Comparison of ENCODE assay signal across 9 cellular contexts in the genomic region with DNA sequence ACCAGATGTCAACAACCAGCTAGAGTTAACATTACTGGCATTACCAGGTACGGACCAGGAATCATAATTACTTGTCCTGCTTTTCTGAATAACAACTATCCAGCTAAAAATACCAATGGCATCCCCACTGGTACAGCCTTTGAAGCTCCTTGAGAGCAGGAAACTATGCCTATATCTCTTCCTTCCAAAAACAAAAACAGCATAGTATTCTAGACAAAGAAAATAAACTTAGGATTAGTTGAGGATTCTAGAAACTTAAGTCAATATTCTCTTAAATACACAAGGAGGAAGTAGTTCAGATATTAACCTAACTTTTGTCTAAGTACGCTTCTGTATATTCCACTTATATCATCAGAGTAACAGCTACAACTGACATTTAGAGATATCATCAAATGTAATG. TPM values are rescaled to one million over a fixed set of nuclear protein-coding genes. Genes with fewer than 3 reads are reported as not detected.
DNase-seq lines count a peak whose midpoint lies in the region; ATAC-seq, FAIRE-seq and TF ChIP-seq lines count a peak whose summit lies in the region.
"Had no signal": no experiment of that assay in that cellular context is flagged by ENCODE, and none has a peak within 500 bp of the region (broad histone marks: within the 10 kb centered on the region; RNA-seq: fewer than 3 reads in every experiment).

No MANE protein-coding gene starts in this region.

- no peak for TF ChIP-seq EP300 in K562 (IDR thresholded peaks at IDR 0.05; ENCODE audit: low read length)

- H3K27ac ChIP-seq in HUES64 (ENCODE audit: low read depth, low read length) (no peak overlapping the region), K562 (ENCODE audit: extremely low read depth, low read depth, low read length) (peak overlapping the region; percentile 11; the same call in 2 of the 3 replicates), mesodermal cell (ENCODE audit: low read depth, low read length, severe bottlenecking) (peak overlapping the region; percentile 11)

- 50% methylated on average over 2 of the region's 2 CpGs for WGBS in HUES64
- 5% methylated on average over 2 of the region's 2 CpGs for WGBS in K562 (ENCODE audit: insufficient coverage, low coverage, missing lambda C conversion rate)
- no CpG with 5 or more reads among the region's 2 CpGs for WGBS in mesodermal cell (ENCODE audit: insufficient coverage in 2 of 2), 2 experiments

- CTCF ChIA-PET in BJ (lab: Yijun Ruan, JAX) (interaction anchor here (0.7 to 1.5 kb wide), 4 partner anchors 11 to 194 kb away, joined by 3 to 11 read pairs (median 4); no protein-coding TSS in a partner anchor), K562 (lab: Yijun Ruan, JAX; ENCODE audit: low intra/inter-chr PET ratio) (interaction anchor here (0.6 to 4.2 kb wide), 2 partner anchors 138 to 217 kb away, joined by 3 to 31 read pairs; partner anchors contain the start of gene USP33)

- H3K4me3 ChIP-seq in BJ (ENCODE audit: low read depth, low read length) (peak overlapping the region; percentile 13; the same call in 1 of the 2 replicates), HUES64 (ENCODE audit: low read length) (peak overlapping the region; percentile 89), K562 (peak overlapping the region; percentile 67), mesodermal cell (ENCODE audit: extremely low read depth, insufficient read depth, low read length, poor library complexity, severe bottlenecking) (peak overlapping the region; percentile 81)

- no TSS peak for BruUV-seq in K562 (replicated peaks; lab: Mats Ljungman, UMichigan)

- peaks cover 33% of the 10 kb centered on the region for H3K4me1 ChIP-seq in HUES64 (ENCODE audit: insufficient read depth, low read length)
- 0 out of 5 replicates have a peak, but pooled peaks cover 0 to 4% of the 10 kb centered on the region in 2 experiments for H3K4me1 ChIP-seq in K562 (replicated peaks in 1 of 2; ENCODE audit: control insufficient read depth in 2 of 2, insufficient read depth in 2 of 2, low read length in 2 of 2)
- H3K4me1 ChIP-seq in mesodermal cell (ENCODE audit: control insufficient read depth, insufficient read depth, low read length, poor library complexity, severe bottlenecking), result no peaks in the 10 kb centered on the region

- H2AFZ ChIP-seq in K562 (ENCODE audit: low read depth, low read length), result no peak overlapping the region

- H3K9me1 ChIP-seq in K562 (ENCODE audit: control insufficient read depth, insufficient read depth, low read length), result no peaks in the 10 kb centered on the region

- DNase-seq in BJ (ENCODE audit: low read depth) (no peak), K562 (ENCODE audit: extremely low read depth in 1 of 4, low spot score in 3 of 4) (no peak), activated gamma-delta T cell (lab: John Stamatoyannopoulos, UW) (no peak), NCI-H1092 (lab: John Stamatoyannopoulos, UW) (no peak)

- H3K9ac ChIP-seq in HUES64 (ENCODE audit: low read depth, low read length) (0 out of 2 replicates have a peak overlapping the region, but pooled peaks have one; percentile 21), K562 (ENCODE audit: insufficient read depth in 1 of 2, low read depth in 2 of 2, low read length in 2 of 2) (peak overlapping the region; percentile 12 to 100; a peak in 3 of 4 replicates)

- no peak for TF ChIP-seq CTCF in BJ (IDR thresholded peaks at IDR 0.05; ENCODE audit: insufficient read depth, low read depth, low read length)
- TF ChIP-seq CTCF in K562 (IDR thresholded peaks at IDR 0.05 in 2 of 3, conservative IDR thresholded peaks at IDR 0.05 in 1 of 3; ENCODE audit: insufficient read depth in 2 of 3, low read depth in 1 of 3, low read length in 3 of 3), result no peak

- ATAC-seq in K562 (no peak), HG02759 (IDR thresholded peaks at IDR 0.05; ENCODE audit: unreplicated experiment) (no peak), GM19023 (IDR thresholded peaks at IDR 0.05; ENCODE audit: unreplicated experiment) (no peak)

- in situ Hi-C loops in K562 (cut with MboI), result loop anchor here (5.0 kb wide), 1 partner anchor 136 kb away; no protein-coding TSS in a partner anchor

- intact Hi-C loops in K562 (cut with micrococcal nuclease), result loop anchor here (5.0 to 10.0 kb wide), 2 partner anchors 79 to 294 kb away; partner anchors contain the start of gene ZZZ3

- no peak for FAIRE-seq in K562 (lab: Jason Lieb, UNC)
- FAIRE-seq: colon had no signal

- peaks cover 100% of the 10 kb centered on the region for H3K79me2 ChIP-seq in K562 (ENCODE audit: control insufficient read depth, insufficient read depth, low read length)

- H3K4me2 ChIP-seq in K562 (ENCODE audit: insufficient read depth, low read length), result peak overlapping the region; percentile 91

- POLR2A ChIA-PET in BJ (lab: Charles Lee) (interaction anchor here (0.6 to 0.7 kb wide), 2 partner anchors 50 to 99 kb away, joined by 3 to 6 read pairs; no protein-coding TSS in a partner anchor), K562 (lab: Yijun Ruan, JAX) (interaction anchor here (0.6 to 7.9 kb wide), 12 partner anchors 9 to 882 kb away, joined by 3 to 199 read pairs (median 5); partner anchors contain the start of gene DNAJB4)

- TF ChIP-seq RAD21 in K562 (CRISPR knock-in tag; conservative IDR thresholded peaks at IDR 0.05 in 1 of 2, IDR thresholded peaks at IDR 0.05 in 1 of 2), result no peak

- peaks cover 1% of the 10 kb centered on the region; the same call in 1 of the 2 replicates for H3K36me3 ChIP-seq in BJ (ENCODE audit: control insufficient read depth, insufficient read depth, low read length)
- H3K36me3 ChIP-seq in HUES64 (ENCODE audit: insufficient read depth, low read length), result peaks cover 43% of the 10 kb centered on the region
- peaks cover 60% of the 10 kb centered on the region for H3K36me3 ChIP-seq in K562 (ENCODE audit: control insufficient read depth, insufficient read depth, low read length)
- peaks cover 39% of the 10 kb centered on the region for H3K36me3 ChIP-seq in mesodermal cell (ENCODE audit: control insufficient read depth, insufficient read depth, low read length)

- H3K9me3 ChIP-seq in HUES64 (ENCODE audit: insufficient read depth, low read depth, low read length) (no peaks in the 10 kb centered on the region), K562 (replicated peaks; ENCODE audit: control insufficient read depth, insufficient read depth, low read depth, low read length) (no peaks in the 10 kb centered on the region), mesodermal cell (ENCODE audit: control insufficient read depth, low read length) (no peaks in the 10 kb centered on the region)

- no peak for TF ChIP-seq POLR2A in K562 (conservative IDR thresholded peaks at IDR 0.05)

- H3K27me3 ChIP-seq in BJ (ENCODE audit: control insufficient read depth, insufficient read depth, low read length) (no peaks in the 10 kb centered on the region), HUES64 (ENCODE audit: insufficient read depth, low read length) (no peaks in the 10 kb centered on the region), K562 (ENCODE audit: control insufficient read depth in 2 of 2, insufficient read depth in 2 of 2, low read length in 2 of 2) (no peaks in the 10 kb centered on the region)

- H4K20me1 ChIP-seq in K562 (replicated peaks; ENCODE audit: control insufficient read depth, insufficient read depth, low read length), result peaks cover 27% of the 10 kb centered on the region

RNA-seq across cellular contexts. Expression of gene FUBP1, which starts 3.0 kb away (rescaled TPM):
- polyA plus RNA-seq in BJ (2011; rRNA removed) (79.0 and 96.2 TPM in 2 replicates), K562 (2011; rRNA removed) (292 and 294 TPM in 2 replicates), K562 (2014; fragmentation: Illumina TruSeq; extraction: Trizol) (185 and 213 TPM in 2 replicates), K562 (2014; fragmentation: Nextera tagmentation; extraction: Ambion mirVana) (100 to 1,000 TPM; 104 to 170 TPM), K562 (2014; rRNA removed) (224 and 265 TPM in 2 replicates)
- polyA minus RNA-seq in BJ (2011; rRNA and poly(A)+ RNA removed), result 66.0 and 109 TPM in 2 replicates
- 172 TPM for polyA plus RNA-seq in HUES64 (2013, experiment 1 of 2)
- 162 TPM for polyA plus RNA-seq in HUES64 (2013, experiment 2 of 2)
- 264 and 677 TPM in 2 replicates for total RNA-seq in K562 (2011; cell fraction: chromatin; rRNA removed; ENCODE audit: low replicate concordance)
- 127 and 179 TPM in 2 replicates for total RNA-seq in K562 (2011; cell fraction: nucleolus; rRNA removed)
- 251 and 332 TPM in 2 replicates for total RNA-seq in K562 (2011; cell fraction: nucleoplasm; rRNA removed)
- total RNA-seq in K562 (2014; rRNA removed) (182 and 192 TPM in 2 replicates), K562 (2014; rRNA removed; fragmentation: Illumina TruSeq; extraction: Trizol) (253 and 279 TPM in 2 replicates), K562 (2015; rRNA removed; fragmentation: Illumina TruSeq; extraction: Trizol) (234 and 254 TPM in 2 replicates), K562 (2021) (195 and 199 TPM in 2 replicates)
- 136 and 194 TPM in 2 replicates for polyA plus RNA-seq in K562 (2011; cell fraction: cytosol; rRNA removed)
- polyA plus RNA-seq in K562 (2011; cell fraction: nucleus; rRNA removed), result 763 and 1,195 TPM in 2 replicates
- 143 and 152 TPM in 2 replicates for polyA plus RNA-seq in K562 (2012)
- polyA minus RNA-seq in K562 (2011; rRNA and poly(A)+ RNA removed), result 304 and 320 TPM in 2 replicates
- polyA minus RNA-seq in K562 (2011; cell fraction: cytosol; rRNA and poly(A)+ RNA removed), result 101 and 114 TPM in 2 replicates
- 359 and 608 TPM in 2 replicates for polyA minus RNA-seq in K562 (2011; cell fraction: nucleus; rRNA and poly(A)+ RNA removed)
- 149 TPM for polyA plus RNA-seq in mesodermal cell (2013, experiment 1 of 2)
- 144 TPM for polyA plus RNA-seq in mesodermal cell (2013, experiment 2 of 2)

RNA-seq across cellular contexts. Expression of gene DNAJB4, which starts 28.8 kb away (rescaled TPM):
- polyA plus RNA-seq in BJ (2011; rRNA removed) (16.7 and 39.6 TPM in 2 replicates), K562 (2011; rRNA removed) (15.2 and 23.5 TPM in 2 replicates), K562 (2014; fragmentation: Illumina TruSeq; extraction: Trizol) (16.5 and 17.5 TPM in 2 replicates), K562 (2014; fragmentation: Nextera tagmentation; extraction: Ambion mirVana) (10 to 100 TPM; 18.3 to 27.7 TPM), K562 (2014; rRNA removed) (15.3 and 20.7 TPM in 2 replicates)
- polyA minus RNA-seq in BJ (2011; rRNA and poly(A)+ RNA removed), result 17.2 and 21.0 TPM in 2 replicates
- polyA plus RNA-seq in HUES64 (2013, experiment 1 of 2), result 11.4 TPM
- polyA plus RNA-seq in HUES64 (2013, experiment 2 of 2), result 13.6 TPM
- total RNA-seq in K562 (2011; cell fraction: chromatin; rRNA removed; ENCODE audit: low replicate concordance), result 20.6 and 59.9 TPM in 2 replicates
- 16.6 and 21.7 TPM in 2 replicates for total RNA-seq in K562 (2011; cell fraction: nucleolus; rRNA removed)
- 45.6 and 71.6 TPM in 2 replicates for total RNA-seq in K562 (2011; cell fraction: nucleoplasm; rRNA removed)
- total RNA-seq in K562 (2014; rRNA removed) (8.5 and 13.2 TPM in 2 replicates), K562 (2014; rRNA removed; fragmentation: Illumina TruSeq; extraction: Trizol) (22.5 and 33.2 TPM in 2 replicates), K562 (2015; rRNA removed; fragmentation: Illumina TruSeq; extraction: Trizol) (18.2 and 19.8 TPM in 2 replicates), K562 (2021) (17.8 and 20.5 TPM in 2 replicates)
- polyA plus RNA-seq in K562 (2011; cell fraction: cytosol; rRNA removed), result 1.8 and 5.4 TPM in 2 replicates
- 6.4 and 7.9 TPM in 2 replicates for polyA plus RNA-seq in K562 (2011; cell fraction: nucleus; rRNA removed)
- polyA plus RNA-seq in K562 (2012), result 11.4 and 15.5 TPM in 2 replicates
- 32.3 and 45.6 TPM in 2 replicates for polyA minus RNA-seq in K562 (2011; rRNA and poly(A)+ RNA removed)
- polyA minus RNA-seq in K562 (2011; cell fraction: cytosol; rRNA and poly(A)+ RNA removed), result 9.8 and 10.6 TPM in 2 replicates
- polyA minus RNA-seq in K562 (2011; cell fraction: nucleus; rRNA and poly(A)+ RNA removed), result 19.0 and 37.7 TPM in 2 replicates
- 19.4 TPM for polyA plus RNA-seq in mesodermal cell (2013, experiment 1 of 2)
- polyA plus RNA-seq in mesodermal cell (2013, experiment 2 of 2), result 26.2 TPM

Comparison
In these comparisons a context has a peak if more than half of its experiments do, and no peak if none do; other contexts are left out.
1. H3K4me3 ChIP-seq: peak in every context shown above with its lines; median percentile 89 in HUES64; 81 in mesodermal cell; 67 in K562; 13 in BJ.